12 cellular contexts compared by ENCODE assay signal in the genomic region with DNA sequence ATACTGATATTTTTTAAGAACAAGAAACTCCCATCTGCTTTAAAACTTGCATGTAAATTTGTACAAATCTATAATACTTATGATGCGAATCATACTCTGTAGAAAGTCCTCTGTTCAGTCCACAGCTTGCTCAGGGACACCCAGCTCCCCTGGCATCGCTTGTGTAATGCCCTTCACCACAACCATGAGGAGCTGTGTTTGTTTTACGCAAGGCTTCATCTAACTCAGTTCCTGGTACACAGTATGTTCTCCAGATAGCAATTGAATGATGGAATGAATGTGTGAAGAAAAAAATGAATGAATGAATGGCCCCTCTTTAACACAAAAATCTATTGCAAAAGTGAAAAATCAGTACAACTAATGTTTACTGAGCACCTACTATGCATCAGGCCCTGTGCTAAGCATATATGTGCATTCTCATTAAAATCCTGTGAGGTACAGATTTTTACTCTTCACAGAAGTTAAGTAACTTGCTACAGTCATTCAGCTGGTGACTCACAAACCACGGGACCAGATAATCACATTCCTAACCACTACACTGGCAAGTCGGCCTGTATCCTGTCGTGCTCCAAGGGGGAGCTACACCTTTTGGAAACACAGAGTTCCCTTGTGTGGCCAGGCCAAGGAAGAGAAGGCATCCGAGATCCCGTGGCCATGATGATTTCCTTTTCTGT. TPM values are rescaled to one million over a fixed set of nuclear protein-coding genes. Genes with fewer than 3 reads are reported as not detected.
A peak's percentile ranks its signal among the peaks of the same experiment; 100 is the strongest.
DNase-seq lines count a peak whose midpoint lies in the region; ATAC-seq, FAIRE-seq and TF ChIP-seq lines count a peak whose summit lies in the region.
"Had no signal": no experiment of that assay in that cellular context is flagged by ENCODE, and none has a peak within 500 bp of the region (broad histone marks: within the 10 kb centered on the region; RNA-seq: fewer than 3 reads in every experiment).

No MANE protein-coding gene starts in this region.

- TF ChIP-seq POLR2A in H54 (IDR thresholded peaks at IDR 0.05; ENCODE audit: low read depth, low read length), result no peak

- no peaks in the 10 kb centered on the region for H3K36me3 ChIP-seq in pancreas

- TF ChIP-seq CTCF in epithelial cell of proximal tubule (conservative IDR thresholded peaks at IDR 0.05; ENCODE audit: low read depth, low read length) (no peak), pancreas (IDR thresholded peaks at IDR 0.05) (no peak)

- DNase-seq in H54 (ENCODE audit: insufficient read length, low spot score) (peak; percentile 26), RPMI7951 (ENCODE audit: low read depth) (peak; percentile 87), epithelial cell of proximal tubule (ENCODE audit: low read depth) (peak; percentile 94), pancreas (no peak), GOT3 (lab: John Stamatoyannopoulos, UW) (no peak), HuH-7.5 (ENCODE audit: low spot score) (no peak), NOMO-1 treated with DMSO at 0.1 percent for 48 hours (lab: John Stamatoyannopoulos, UW; ENCODE audit: unreplicated experiment) (no peak), NCI-H2227 treated with DMSO at 0.1 percent for 48 hours (lab: John Stamatoyannopoulos, UW) (no peak)
- DNase-seq: naive B cell, NCI-H446 treated with DMSO at 0.1 percent for 48 hours had no signal

- FAIRE-seq in H54 (lab: Jason Lieb, UNC), result peak; percentile 91
- no peak for FAIRE-seq in pancreas (lab: Jason Lieb, UNC)

- no peaks in the 10 kb centered on the region for H3K9me3 ChIP-seq in pancreas

- ATAC-seq in pancreas, result peak in 3 of 4 donors; percentile 38 to 66 (median 58)

- 35 to 49% methylated on average over 8 of the region's 8 CpGs for WGBS in pancreas, 2 donors

- H3K4me1 ChIP-seq in pancreas, result peaks cover 0 to 3% (median 0%) of the 10 kb centered on the region in 3 donors

- no peaks in the 10 kb centered on the region for H3K27me3 ChIP-seq in pancreas

- H3K27ac ChIP-seq in pancreas, result no peak overlapping the region
- H3K27ac ChIP-seq: coronary artery had no signal

- intact Hi-C loops in pancreas (cut with DNase I), result no loop called here

- H3K4me3 ChIP-seq in epithelial cell of proximal tubule (ENCODE audit: low read depth, low read length), result no peak overlapping the region
- no peak overlapping the region for H3K4me3 ChIP-seq in pancreas
- H3K4me3 ChIP-seq: coronary artery had no signal

RNA-seq across cellular contexts. Expression of a gene that starts 58.7 kb away (rescaled TPM):
- total RNA-seq in RPMI7951 (2014; rRNA removed; shearing (Covaris generic)), result under 0.01 and 0.10 TPM in 2 replicates
- total RNA-seq in epithelial cell of proximal tubule, result 0.29 and 1.4 TPM in 2 replicates
- total RNA-seq in pancreas, result 1 to 10 TPM; 3.6 to 9.1 (median 4.8) TPM
- 1 to 10 TPM; 1.6 to 6.0 TPM for polyA plus RNA-seq in pancreas
- total RNA-seq: activated CD4-positive, alpha-beta T cell treated with anti-CD3 and anti-CD28 coated beads, Interleukin-2, amount 10 ng/mL, durations not matched to agents 7 days and 5 days had no signal

Comparison
In these comparisons a context has a peak if more than half of its experiments do, and no peak if none do; other contexts are left out.
1. DNase-seq: peak in H54 (single experiment), RPMI7951 (single experiment) and epithelial cell of proximal tubule (single experiment); none in pancreas (0 of 6), GOT3 (single experiment), HuH-7.5 (single experiment), NOMO-1 treated with DMSO at 0.1 percent for 48 hours (single experiment) and NCI-H2227 treated with DMSO at 0.1 percent for 48 hours (single experiment).